1 cellular context compared by ENCODE assay signal in the genomic region with DNA sequence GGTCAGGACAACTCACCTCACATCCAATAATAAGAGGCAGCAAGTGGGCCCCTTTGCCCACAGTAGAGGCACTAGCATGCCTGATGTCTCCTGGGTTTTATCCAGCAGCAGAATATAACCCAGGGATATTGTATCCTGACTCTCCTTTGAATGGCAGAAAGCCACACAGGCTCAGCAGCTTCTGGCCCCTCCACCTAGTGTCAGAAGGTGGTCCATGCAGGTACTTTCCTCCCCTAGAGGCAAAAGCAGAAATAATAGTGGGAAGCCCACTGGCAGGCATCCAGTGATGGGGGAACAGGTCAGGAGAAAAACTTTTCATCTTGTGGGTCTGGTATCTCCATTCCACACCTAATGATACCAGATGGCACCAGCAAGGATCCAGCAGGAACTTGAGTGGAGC.
TF ChIP-seq lines count a peak whose summit lies in the region.

No MANE protein-coding gene starts in this region.

TF ChIP-seq in HCT116, 20 proteins besides CTCF, POLR2A, EP300 and RAD21:
- TF ChIP-seq, protein P1, sequence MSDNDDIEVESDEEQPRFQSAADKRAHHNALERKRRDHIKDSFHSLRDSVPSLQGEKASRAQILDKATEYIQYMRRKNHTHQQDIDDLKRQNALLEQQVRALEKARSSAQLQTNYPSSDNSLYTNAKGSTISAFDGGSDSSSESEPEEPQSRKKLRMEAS (IDR thresholded peaks at IDR 0.05): no peak
- TF ChIP-seq FOSL1 (IDR thresholded peaks at IDR 0.05; ENCODE audit: low read depth) (no peak), ELF1 (IDR thresholded peaks at IDR 0.05; ENCODE audit: borderline replicate concordance, low read depth) (no peak), TCF7L2 (IDR thresholded peaks at IDR 0.05; ENCODE audit: borderline replicate concordance, extremely low read depth, insufficient read depth, insufficient read length) (no peak), CEBPB (IDR thresholded peaks at IDR 0.05; ENCODE audit: low read depth) (no peak), EZH2phosphoT487 (IDR thresholded peaks at IDR 0.05; ENCODE audit: borderline replicate concordance) (no peak), ZFX (IDR thresholded peaks at IDR 0.05) (no peak), EGR1 (IDR thresholded peaks at IDR 0.05; ENCODE audit: low read depth) (no peak)
- TF ChIP-seq, protein P2, sequence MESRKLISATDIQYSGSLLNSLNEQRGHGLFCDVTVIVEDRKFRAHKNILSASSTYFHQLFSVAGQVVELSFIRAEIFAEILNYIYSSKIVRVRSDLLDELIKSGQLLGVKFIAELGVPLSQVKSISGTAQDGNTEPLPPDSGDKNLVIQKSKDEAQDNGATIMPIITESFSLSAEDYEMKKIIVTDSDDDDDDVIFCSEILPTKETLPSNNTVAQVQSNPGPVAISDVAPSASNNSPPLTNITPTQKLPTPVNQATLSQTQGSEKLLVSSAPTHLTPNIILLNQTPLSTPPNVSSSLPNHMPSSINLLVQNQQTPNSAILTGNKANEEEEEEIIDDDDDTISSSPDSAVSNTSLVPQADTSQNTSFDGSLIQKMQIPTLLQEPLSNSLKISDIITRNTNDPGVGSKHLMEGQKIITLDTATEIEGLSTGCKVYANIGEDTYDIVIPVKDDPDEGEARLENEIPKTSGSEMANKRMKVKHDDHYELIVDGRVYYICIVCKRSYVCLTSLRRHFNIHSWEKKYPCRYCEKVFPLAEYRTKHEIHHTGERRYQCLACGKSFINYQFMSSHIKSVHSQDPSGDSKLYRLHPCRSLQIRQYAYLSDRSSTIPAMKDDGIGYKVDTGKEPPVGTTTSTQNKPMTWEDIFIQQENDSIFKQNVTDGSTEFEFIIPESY (IDR thresholded peaks at IDR 0.05; ENCODE audit: extremely low read depth, insufficient replicate concordance, low read length): no peak
- TF ChIP-seq, protein P3, sequence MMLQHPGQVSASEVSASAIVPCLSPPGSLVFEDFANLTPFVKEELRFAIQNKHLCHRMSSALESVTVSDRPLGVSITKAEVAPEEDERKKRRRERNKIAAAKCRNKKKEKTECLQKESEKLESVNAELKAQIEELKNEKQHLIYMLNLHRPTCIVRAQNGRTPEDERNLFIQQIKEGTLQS (IDR thresholded peaks at IDR 0.05): no peak
- TF ChIP-seq, protein P4, sequence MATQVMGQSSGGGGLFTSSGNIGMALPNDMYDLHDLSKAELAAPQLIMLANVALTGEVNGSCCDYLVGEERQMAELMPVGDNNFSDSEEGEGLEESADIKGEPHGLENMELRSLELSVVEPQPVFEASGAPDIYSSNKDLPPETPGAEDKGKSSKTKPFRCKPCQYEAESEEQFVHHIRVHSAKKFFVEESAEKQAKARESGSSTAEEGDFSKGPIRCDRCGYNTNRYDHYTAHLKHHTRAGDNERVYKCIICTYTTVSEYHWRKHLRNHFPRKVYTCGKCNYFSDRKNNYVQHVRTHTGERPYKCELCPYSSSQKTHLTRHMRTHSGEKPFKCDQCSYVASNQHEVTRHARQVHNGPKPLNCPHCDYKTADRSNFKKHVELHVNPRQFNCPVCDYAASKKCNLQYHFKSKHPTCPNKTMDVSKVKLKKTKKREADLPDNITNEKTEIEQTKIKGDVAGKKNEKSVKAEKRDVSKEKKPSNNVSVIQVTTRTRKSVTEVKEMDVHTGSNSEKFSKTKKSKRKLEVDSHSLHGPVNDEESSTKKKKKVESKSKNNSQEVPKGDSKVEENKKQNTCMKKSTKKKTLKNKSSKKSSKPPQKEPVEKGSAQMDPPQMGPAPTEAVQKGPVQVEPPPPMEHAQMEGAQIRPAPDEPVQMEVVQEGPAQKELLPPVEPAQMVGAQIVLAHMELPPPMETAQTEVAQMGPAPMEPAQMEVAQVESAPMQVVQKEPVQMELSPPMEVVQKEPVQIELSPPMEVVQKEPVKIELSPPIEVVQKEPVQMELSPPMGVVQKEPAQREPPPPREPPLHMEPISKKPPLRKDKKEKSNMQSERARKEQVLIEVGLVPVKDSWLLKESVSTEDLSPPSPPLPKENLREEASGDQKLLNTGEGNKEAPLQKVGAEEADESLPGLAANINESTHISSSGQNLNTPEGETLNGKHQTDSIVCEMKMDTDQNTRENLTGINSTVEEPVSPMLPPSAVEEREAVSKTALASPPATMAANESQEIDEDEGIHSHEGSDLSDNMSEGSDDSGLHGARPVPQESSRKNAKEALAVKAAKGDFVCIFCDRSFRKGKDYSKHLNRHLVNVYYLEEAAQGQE (IDR thresholded peaks at IDR 0.05; ENCODE audit: low read depth): no peak
